14 cellular contexts compared by ENCODE assay signal in the genomic region with DNA sequence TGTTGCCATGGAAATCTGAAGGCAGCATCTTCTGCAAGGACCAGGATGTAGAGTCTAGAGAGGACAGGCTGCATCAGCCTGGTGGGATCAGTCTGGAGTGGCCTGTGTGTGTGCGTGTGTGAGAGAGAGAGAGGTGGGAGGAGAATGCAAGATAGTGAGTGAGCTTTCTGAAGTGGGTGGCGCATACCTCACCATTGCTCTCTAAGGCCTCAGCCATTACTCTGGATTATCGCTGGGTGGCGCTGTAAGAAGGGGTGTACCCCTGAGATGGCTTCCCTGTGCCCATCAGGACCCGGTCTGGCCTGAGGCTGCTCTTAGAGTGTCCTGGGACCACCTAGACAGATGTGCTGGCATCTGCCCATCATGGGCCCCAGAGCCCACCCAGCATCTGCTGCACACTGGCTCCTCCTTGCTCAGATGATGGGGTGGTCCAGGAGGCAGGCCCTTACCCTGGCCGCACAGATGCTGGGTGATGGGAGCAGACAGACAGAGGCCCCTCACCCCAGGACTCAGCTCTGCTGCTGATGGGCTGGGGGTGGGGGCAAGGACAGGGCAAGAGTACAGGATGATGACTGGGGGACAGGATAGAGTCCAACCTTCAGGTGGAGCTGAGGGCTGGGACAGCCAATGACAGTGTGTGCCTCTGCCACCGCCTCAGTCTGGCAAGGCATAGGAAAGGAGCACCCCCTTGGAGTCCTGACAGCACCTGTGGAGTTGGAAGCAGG.
DNase-seq lines count a peak whose midpoint lies in the region; ATAC-seq and TF ChIP-seq lines count a peak whose summit lies in the region.
"Had no signal": no experiment of that assay in that cellular context is flagged by ENCODE, and none has a peak within 500 bp of the region (broad histone marks: within the 10 kb centered on the region; RNA-seq: fewer than 3 reads in every experiment).

No MANE protein-coding gene starts in this region.

- H3K9ac ChIP-seq in OCI-LY3 (ENCODE audit: low read length), result no peak overlapping the region

- no peak overlapping the region for H3K4me2 ChIP-seq in OCI-LY3 (ENCODE audit: low read length)

- H3K27ac ChIP-seq in OCI-LY3 (ENCODE audit: low read length), result no peak overlapping the region
- H3K27ac ChIP-seq: left lung, ovary had no signal

- no peaks in the 10 kb centered on the region for H3K4me1 ChIP-seq in OCI-LY3 (ENCODE audit: low read length)
- H3K4me1 ChIP-seq: left lung had no signal

- no peak overlapping the region for H2AFZ ChIP-seq in OCI-LY3 (ENCODE audit: low read depth, low read length)

- H3K9me3 ChIP-seq in OCI-LY3 (ENCODE audit: insufficient read depth, low read length), result no peaks in the 10 kb centered on the region
- H3K9me3 ChIP-seq: left lung, ovary had no signal

- TF ChIP-seq CTCF in GM13977 (IDR thresholded peaks at IDR 0.05; ENCODE audit: extremely low read depth, insufficient read depth, missing control alignments) (peak; percentile 31), OCI-LY3 (IDR thresholded peaks at IDR 0.05; ENCODE audit: low read depth, low read length) (peak; percentile 32), fibroblast of mammary gland (conservative IDR thresholded peaks at IDR 0.05; ENCODE audit: control insufficient read depth, insufficient read depth, low read depth, low read length) (peak; percentile 24), retinal pigment epithelial cell (conservative IDR thresholded peaks at IDR 0.05; ENCODE audit: low read depth, low read length) (peak; percentile 31)

- DNase-seq in GM13977 (ENCODE audit: low spot score), result no peak
- peak; percentile 17 for DNase-seq in fibroblast of mammary gland (ENCODE audit: low read depth)
- DNase-seq in retinal pigment epithelial cell (ENCODE audit: low read depth), result no peak
- no peak for DNase-seq in 8988T
- no peak for DNase-seq in NCI-H82 (lab: John Stamatoyannopoulos, UW)
- DNase-seq in LoVo (ENCODE audit: low spot score), result no peak
- DNase-seq: activated CD4-positive, alpha-beta T cell treated with anti-CD3 and anti-CD28 coated beads, Interleukin-2, amount 10 ng/mL, durations not matched to agents 24 days and 14 days; DMS79; NCI-H526 treated with DMSO at 0.1 percent for 48 hours; ovary; stimulated activated CD4-positive, alpha-beta T cell treated with anti-CD3 and anti-CD28 coated beads, Interleukin-4, amount 100 ng/mL, for 4 hours had no signal

- H3K27me3 ChIP-seq in OCI-LY3 (ENCODE audit: low read depth, low read length), result peaks cover 7% of the 10 kb centered on the region; the same call in 1 of the 2 replicates
- H3K27me3 ChIP-seq: left lung, ovary had no signal

- ATAC-seq in HG02973 (IDR thresholded peaks at IDR 0.05; ENCODE audit: unreplicated experiment), result no peak
- ATAC-seq: left lung had no signal

- no peaks in the 10 kb centered on the region for H4K20me1 ChIP-seq in OCI-LY3 (ENCODE audit: insufficient read depth, low read length)

- no peaks in the 10 kb centered on the region for H3K36me3 ChIP-seq in OCI-LY3 (replicated peaks; ENCODE audit: low read depth, low read length)
- H3K36me3 ChIP-seq: left lung, ovary had no signal

- H3K4me3 ChIP-seq in OCI-LY3 (ENCODE audit: low read length) (no peak overlapping the region), fibroblast of mammary gland (ENCODE audit: control insufficient read depth, low read depth, low read length) (no peak overlapping the region), retinal pigment epithelial cell (ENCODE audit: low read length) (no peak overlapping the region)
- H3K4me3 ChIP-seq: left lung, ovary had no signal

- in situ Hi-C loops in GM13977 (cut with MboI; ENCODE audit: low pct_unique_long_range_greater_than_20kb, low sequenced_read_pairs, unreplicated experiment), result no loop called here

- no peaks in the 10 kb centered on the region for H3K79me2 ChIP-seq in OCI-LY3 (ENCODE audit: low read length)
